8 cellular contexts compared by ENCODE assay signal in genomic region chr5:158074992-158075769, GRCh38.
DNase-seq lines count a peak whose midpoint lies in the region; ATAC-seq and TF ChIP-seq lines count a peak whose summit lies in the region.

No MANE protein-coding gene starts in this region.

- no peak overlapping the region for H3K9ac ChIP-seq in duodenal mucosa (ENCODE audit: low read depth in 1 of 2, low read length in 2 of 2)

- H3K27ac ChIP-seq in duodenal mucosa (ENCODE audit: low read depth, low read length) (no peak overlapping the region), lower lobe of right lung (no peak overlapping the region)

- intact Hi-C loops in lower lobe of right lung (cut with DNase I), result no loop called here

- H3K4me1 ChIP-seq in duodenal mucosa (ENCODE audit: control insufficient read depth in 1 of 2, insufficient read depth in 2 of 2, low read length in 2 of 2) (peaks cover 2 to 6% of the 10 kb centered on the region in 2 donors), lower lobe of right lung (no peaks in the 10 kb centered on the region)

- H3K36me3 ChIP-seq in duodenal mucosa (ENCODE audit: control insufficient read depth in 1 of 2, insufficient read depth in 2 of 2, low read length in 2 of 2) (no peaks in the 10 kb centered on the region), lower lobe of right lung (no peaks in the 10 kb centered on the region)

- peak; percentile 67 for ATAC-seq in HG02763 (IDR thresholded peaks at IDR 0.05; ENCODE audit: unreplicated experiment)
- ATAC-seq in lower lobe of right lung, result peak; percentile 85 to 90
- ATAC-seq in GM18520 (IDR thresholded peaks at IDR 0.05; ENCODE audit: unreplicated experiment), result no peak

- H3K9me3 ChIP-seq in duodenal mucosa (ENCODE audit: control insufficient read depth in 1 of 2, low read length in 2 of 2) (no peaks in the 10 kb centered on the region), lower lobe of right lung (no peaks in the 10 kb centered on the region)

- H3K27me3 ChIP-seq in duodenal mucosa (ENCODE audit: control insufficient read depth in 1 of 2, insufficient read depth in 2 of 2, low read length in 2 of 2) (peaks cover 0 to 13% of the 10 kb centered on the region in 2 donors), lower lobe of right lung (ENCODE audit: low read depth) (no peaks in the 10 kb centered on the region)

- peak overlapping the region; percentile 36 to 53 for H3K4me3 ChIP-seq in duodenal mucosa (ENCODE audit: low read depth in 1 of 2, low read length in 2 of 2)
- H3K4me3 ChIP-seq in lower lobe of right lung, result peak overlapping the region; percentile 22

- TF ChIP-seq CTCF in lower lobe of right lung (IDR thresholded peaks at IDR 0.05), result peak; percentile 71

- DNase-seq in GM03348 (ENCODE audit: low spot score), result peak; percentile 84
- DNase-seq in NCI-H2227 (lab: John Stamatoyannopoulos, UW; ENCODE audit: unreplicated experiment), result peak; percentile 76
- peak; percentile 62 for DNase-seq in activated CD4-positive, alpha-beta T cell treated with anti-CD3 and anti-CD28 coated beads for 48 hours
- DNase-seq in lower lobe of right lung, result no peak
- DNase-seq in stimulated activated CD8-positive, alpha-beta memory T cell treated with anti-CD3 and anti-CD28 coated beads, Interleukin-15, amount 100 ng/mL, for 1 hour (ENCODE audit: low read depth), result peak; percentile 20
